14 cellular contexts compared by ENCODE assay signal in the genomic region with DNA sequence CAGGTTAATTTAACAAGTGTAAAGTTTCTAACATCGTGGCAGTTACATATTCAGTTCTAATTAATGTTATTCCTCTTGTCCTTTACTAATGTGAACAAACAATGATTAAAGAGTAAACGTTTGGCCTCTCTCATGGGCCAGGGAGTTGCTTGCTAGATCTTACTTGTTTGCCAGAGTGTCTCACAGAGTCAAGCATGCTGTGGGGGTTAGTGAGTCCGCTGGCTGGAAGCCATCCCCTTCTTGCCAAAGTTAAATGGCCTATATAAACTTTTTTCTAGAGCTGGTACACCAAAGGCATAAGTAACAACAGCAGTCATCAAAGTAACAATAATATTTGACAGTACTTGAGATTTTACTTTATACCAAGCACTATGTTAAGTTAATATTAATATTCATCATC.
DNase-seq lines count a peak whose midpoint lies in the region; ATAC-seq and TF ChIP-seq lines count a peak whose summit lies in the region.
"Had no signal": no experiment of that assay in that cellular context is flagged by ENCODE, and none has a peak within 500 bp of the region (broad histone marks: within the 10 kb centered on the region; RNA-seq: fewer than 3 reads in every experiment).

No MANE protein-coding gene starts in this region.

- H3K27me3 Mint-ChIP-seq in neural progenitor cell (ENCODE audit: insufficient read depth, low read depth) (peaks cover 2% of the 10 kb centered on the region), immature natural killer cell (ENCODE audit: low read depth in 3 of 3) (peaks cover 0 to 2% (median 0%) of the 10 kb centered on the region in 3 donors)
- no peaks in the 10 kb centered on the region for H3K27me3 Mint-ChIP-seq in activated T-helper 2 cell treated with anti-CD3 and anti-CD28 coated beads, Interferon-gamma antibody, Interleukin-2, Interleukin-4, amounts not matched to agents 10 μg/mL and 5 μg/mL and 100 μg/mL, durations not matched to agents 14 hours and 24 hours and 36 hours (ENCODE audit: low read depth)
- H3K27me3 Mint-ChIP-seq: type B pancreatic cell had no signal

- no peaks in the 10 kb centered on the region for H3F3A ChIP-seq in neural progenitor cell (ENCODE audit: low read depth)

- intact Hi-C loops in activated T-helper 2 cell treated with anti-CD3 and anti-CD28 coated beads, Interferon-gamma antibody, Interleukin-2, Interleukin-4, amounts not matched to agents 10 μg/mL and 5 μg/mL and 100 μg/mL, durations not matched to agents 14 hours and 24 hours and 36 hours (cut with micrococcal nuclease): no loop called here

- H3K4me3 Mint-ChIP-seq in neural progenitor cell: no peak overlapping the region
- H3K4me3 Mint-ChIP-seq in immature natural killer cell: no peak overlapping the region
- H3K4me3 Mint-ChIP-seq in activated T-helper 2 cell treated with anti-CD3 and anti-CD28 coated beads, Interferon-gamma antibody, Interleukin-2, Interleukin-4, amounts not matched to agents 10 μg/mL and 5 μg/mL and 100 μg/mL, durations not matched to agents 14 hours and 24 hours and 36 hours (ENCODE audit: low read depth): no peak overlapping the region
- H3K4me3 Mint-ChIP-seq: type B pancreatic cell had no signal

- H3K79me2 ChIP-seq in ACC112 (ENCODE audit: control insufficient read depth, insufficient read depth, low read length, unreplicated experiment) (no peaks in the 10 kb centered on the region), neural progenitor cell (ENCODE audit: low read depth) (no peaks in the 10 kb centered on the region)

- ATAC-seq in HG02884 (IDR thresholded peaks at IDR 0.05; ENCODE audit: unreplicated experiment): no peak
- ATAC-seq: A549 had no signal

- H3K4me3 ChIP-seq in ACC112 (ENCODE audit: low read depth, low read length) (no peak overlapping the region), fibroblast of the aortic adventitia (ENCODE audit: low read depth, low read length) (no peak overlapping the region), neural progenitor cell (no peak overlapping the region)
- H3K4me3 ChIP-seq: A549, SJCRH30 had no signal

- H3K4me1 ChIP-seq in ACC112 (ENCODE audit: control insufficient read depth, insufficient read depth, low read length, unreplicated experiment) (peaks cover 16% of the 10 kb centered on the region), neural progenitor cell (no peaks in the 10 kb centered on the region)
- H3K4me1 ChIP-seq: A549, SJCRH30 had no signal

- no peaks in the 10 kb centered on the region for H3K27me3 ChIP-seq in ACC112 (ENCODE audit: insufficient read depth, low read length)
- no peaks in the 10 kb centered on the region for H3K27me3 ChIP-seq in neural progenitor cell
- H3K27me3 ChIP-seq: SJCRH30 had no signal

- H3K36me3 Mint-ChIP-seq in neural progenitor cell: no peaks in the 10 kb centered on the region
- no peaks in the 10 kb centered on the region for H3K36me3 Mint-ChIP-seq in immature natural killer cell
- no peaks in the 10 kb centered on the region for H3K36me3 Mint-ChIP-seq in activated T-helper 2 cell treated with anti-CD3 and anti-CD28 coated beads, Interferon-gamma antibody, Interleukin-2, Interleukin-4, amounts not matched to agents 10 μg/mL and 5 μg/mL and 100 μg/mL, durations not matched to agents 14 hours and 24 hours and 36 hours (ENCODE audit: low read depth)
- H3K36me3 Mint-ChIP-seq: type B pancreatic cell had no signal

- no peak overlapping the region for H3K9ac ChIP-seq in neural progenitor cell

- no peaks in the 10 kb centered on the region for H3K9me3 ChIP-seq in neural progenitor cell (ENCODE audit: low read depth)
- H3K9me3 ChIP-seq: A549, SJCRH30 had no signal

- H2AFZ ChIP-seq in ACC112 (ENCODE audit: low read length, unreplicated experiment) (peak overlapping the region; percentile 37), neural progenitor cell (replicated peaks) (peak overlapping the region; percentile 77)

- H3K4me1 Mint-ChIP-seq in neural progenitor cell: no peaks in the 10 kb centered on the region
- no peaks in the 10 kb centered on the region for H3K4me1 Mint-ChIP-seq in immature natural killer cell
- H3K4me1 Mint-ChIP-seq in activated T-helper 2 cell treated with anti-CD3 and anti-CD28 coated beads, Interferon-gamma antibody, Interleukin-2, Interleukin-4, amounts not matched to agents 10 μg/mL and 5 μg/mL and 100 μg/mL, durations not matched to agents 14 hours and 24 hours and 36 hours (ENCODE audit: low read depth): no peaks in the 10 kb centered on the region

- H3K4me2 ChIP-seq in neural progenitor cell: no peak overlapping the region
- H3K4me2 ChIP-seq: A549 had no signal

- DNase-seq in NCI-H446 (lab: John Stamatoyannopoulos, UW): peak; percentile 31 to 69
- DNase-seq in fibroblast of the aortic adventitia (ENCODE audit: low read depth): peak; percentile 53
- DNase-seq in neural progenitor cell (ENCODE audit: low spot score): no peak
- DNase-seq in immature natural killer cell: no peak
- no peak for DNase-seq in CD1c-positive myeloid dendritic cell (ENCODE audit: extremely low spot score)
- DNase-seq in activated T-helper 2 cell treated with anti-CD3 and anti-CD28 coated beads, Interferon-gamma antibody, Interleukin-2, Interleukin-4, amounts not matched to agents 10 μg/mL and 5 μg/mL and 100 μg/mL, durations not matched to agents 14 hours and 24 hours and 36 hours (ENCODE audit: low spot score): no peak
- DNase-seq: DMS53, mesendoderm, NCI-H748 treated with DMSO at 0.1 percent for 48 hours, SJCRH30 had no signal

- H4K20me1 ChIP-seq in neural progenitor cell (ENCODE audit: low read depth): no peaks in the 10 kb centered on the region

- TF ChIP-seq CTCF in fibroblast of the aortic adventitia (IDR thresholded peaks at IDR 0.05; ENCODE audit: insufficient read depth, low read length) (no peak), neural progenitor cell (IDR thresholded peaks at IDR 0.05) (no peak)

- H3K27ac ChIP-seq in ACC112 (ENCODE audit: low read depth, low read length): peak overlapping the region; percentile 58
- H3K27ac ChIP-seq in neural progenitor cell: no peak overlapping the region
- H3K27ac ChIP-seq: A549, SJCRH30 had no signal

- no peaks in the 10 kb centered on the region for H3K36me3 ChIP-seq in ACC112 (ENCODE audit: insufficient read depth, low read length)
- H3K36me3 ChIP-seq in neural progenitor cell: no peaks in the 10 kb centered on the region
- H3K36me3 ChIP-seq: SJCRH30 had no signal

- H3K9me3 Mint-ChIP-seq in neural progenitor cell: peaks cover 2% of the 10 kb centered on the region
- H3K9me3 Mint-ChIP-seq in immature natural killer cell: peaks cover 0 to 3% (median 0%) of the 10 kb centered on the region in 6 donors
- H3K9me3 Mint-ChIP-seq in activated T-helper 2 cell treated with anti-CD3 and anti-CD28 coated beads, Interferon-gamma antibody, Interleukin-2, Interleukin-4, amounts not matched to agents 10 μg/mL and 5 μg/mL and 100 μg/mL, durations not matched to agents 14 hours and 24 hours and 36 hours: no peaks in the 10 kb centered on the region
- H3K9me3 Mint-ChIP-seq: type B pancreatic cell had no signal

- H3K27ac Mint-ChIP-seq in neural progenitor cell: peak overlapping the region; percentile 10
- no peak overlapping the region for H3K27ac Mint-ChIP-seq in immature natural killer cell
- H3K27ac Mint-ChIP-seq in activated T-helper 2 cell treated with anti-CD3 and anti-CD28 coated beads, Interferon-gamma antibody, Interleukin-2, Interleukin-4, amounts not matched to agents 10 μg/mL and 5 μg/mL and 100 μg/mL, durations not matched to agents 14 hours and 24 hours and 36 hours: no peak overlapping the region
- H3K27ac Mint-ChIP-seq: type B pancreatic cell had no signal

Comparison
In these comparisons a context has a peak if more than half of its experiments do, and no peak if none do; other contexts are left out.
1. DNase-seq: peak in NCI-H446 (2 of 2) and fibroblast of the aortic adventitia (single experiment); none in neural progenitor cell (single experiment), immature natural killer cell (0 of 3), CD1c-positive myeloid dendritic cell (single experiment) and activated T-helper 2 cell treated with anti-CD3 and anti-CD28 coated beads, Interferon-gamma antibody, Interleukin-2, Interleukin-4, amounts not matched to agents 10 μg/mL and 5 μg/mL and 100 μg/mL, durations not matched to agents 14 hours and 24 hours and 36 hours (single experiment).